Comparison of ENCODE assay signal across 23 cellular contexts in the genomic region with DNA sequence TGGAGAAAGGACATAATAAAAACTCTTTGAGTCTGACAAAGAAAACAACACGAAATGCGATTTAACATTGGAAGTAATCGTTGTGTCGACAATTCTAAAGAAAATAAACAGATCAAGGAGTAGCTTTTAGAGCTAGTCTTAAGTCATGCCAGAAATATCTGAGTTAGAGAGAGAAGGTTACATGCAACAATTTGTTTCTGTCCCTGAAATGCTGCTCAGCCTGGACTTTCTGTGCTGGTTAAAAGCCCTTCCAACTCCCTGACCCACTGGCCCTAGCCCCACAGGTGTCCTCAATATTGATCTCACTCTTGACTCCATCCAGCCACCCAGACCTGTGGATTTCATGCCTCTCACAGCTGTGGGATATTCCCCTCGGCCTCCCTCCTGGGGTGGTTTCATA.
"Had no signal": no experiment of that assay in that cellular context is flagged by ENCODE, and none has a peak within 500 bp of the region (broad histone marks: within the 10 kb centered on the region; RNA-seq: fewer than 3 reads in every experiment).

No MANE protein-coding gene starts in this region.

- H3K36me3 ChIP-seq: esophagus squamous epithelium, prostate gland, transverse colon had no signal

- H3K27me3 ChIP-seq: esophagus squamous epithelium, testis, transverse colon had no signal

- H3K9ac ChIP-seq: parathyroid adenoma had no signal

- DNase-seq: central memory CD4-positive, alpha-beta T cell; effector memory CD8-positive, alpha-beta T cell; esophagus squamous epithelium; foreskin melanocyte; head of caudate nucleus; hippocampal formation; kidney glomerular epithelial cell; mesendoderm; naive B cell; occipital lobe; stimulated activated CD4-positive, alpha-beta T cell treated with anti-CD3 and anti-CD28 coated beads, Interleukin-4, amount 100 ng/mL, for 24 hours; testis; transverse colon had no signal

- H3K27ac ChIP-seq: epithelial cell of prostate, esophagus squamous epithelium, parathyroid adenoma, prostate gland, testis, transverse colon had no signal

- H3K4me1 ChIP-seq: esophagus squamous epithelium, parathyroid adenoma, prostate gland, testis, transverse colon had no signal

- H2AFZ ChIP-seq: parathyroid adenoma had no signal

- H3K4me3 Mint-ChIP-seq: dendritic cell treated with granulocyte-macrophage colony-stimulating factor and Interleukin-4, amounts not matched to agents 40 ng/mL and 50 ng/mL, for 4 days; effector memory CD8-positive, alpha-beta T cell; nephron; stimulated activated memory B cell treated with anti-CD40 and anti-IgM and Interleukin-4, amounts not matched to agents 10 μg/mL and 1 μg/mL and 100 μg/mL, for 72 hours; stimulated activated naive CD8-positive, alpha-beta T cell treated with anti-CD3 and anti-CD28 coated beads, Interleukin-15, Interleukin-2, amounts not matched to agents 100 ng/mL and 50 ng/mL, for 24 hours had no signal

- FAIRE-seq: colon, islet of Langerhans had no signal

- H3K4me3 ChIP-seq: esophagus squamous epithelium, prostate gland, testis, transverse colon had no signal

- H3K27me3 Mint-ChIP-seq: stimulated activated naive CD8-positive, alpha-beta T cell treated with anti-CD3 and anti-CD28 coated beads, Interleukin-15, Interleukin-2, amounts not matched to agents 100 ng/mL and 50 ng/mL, for 24 hours had no signal

- H3K79me2 ChIP-seq: parathyroid adenoma had no signal

- ATAC-seq: effector memory CD8-positive, alpha-beta T cell; sciatic nerve; stimulated activated memory B cell treated with anti-CD40 and anti-IgM and Interleukin-4, amounts not matched to agents 10 μg/mL and 1 μg/mL and 100 μg/mL, for 72 hours had no signal

- H3K27ac Mint-ChIP-seq: dendritic cell treated with granulocyte-macrophage colony-stimulating factor and Interleukin-4, amounts not matched to agents 40 ng/mL and 50 ng/mL, for 4 days; effector memory CD8-positive, alpha-beta T cell; stimulated activated memory B cell treated with anti-CD40 and anti-IgM and Interleukin-4, amounts not matched to agents 10 μg/mL and 1 μg/mL and 100 μg/mL, for 72 hours; stimulated activated naive CD8-positive, alpha-beta T cell treated with anti-CD3 and anti-CD28 coated beads, Interleukin-15, Interleukin-2, amounts not matched to agents 100 ng/mL and 50 ng/mL, for 24 hours had no signal

- H3K9me3 ChIP-seq: prostate gland, testis had no signal
